Comparison of ENCODE assay signal across 8 cellular contexts in the genomic region with DNA sequence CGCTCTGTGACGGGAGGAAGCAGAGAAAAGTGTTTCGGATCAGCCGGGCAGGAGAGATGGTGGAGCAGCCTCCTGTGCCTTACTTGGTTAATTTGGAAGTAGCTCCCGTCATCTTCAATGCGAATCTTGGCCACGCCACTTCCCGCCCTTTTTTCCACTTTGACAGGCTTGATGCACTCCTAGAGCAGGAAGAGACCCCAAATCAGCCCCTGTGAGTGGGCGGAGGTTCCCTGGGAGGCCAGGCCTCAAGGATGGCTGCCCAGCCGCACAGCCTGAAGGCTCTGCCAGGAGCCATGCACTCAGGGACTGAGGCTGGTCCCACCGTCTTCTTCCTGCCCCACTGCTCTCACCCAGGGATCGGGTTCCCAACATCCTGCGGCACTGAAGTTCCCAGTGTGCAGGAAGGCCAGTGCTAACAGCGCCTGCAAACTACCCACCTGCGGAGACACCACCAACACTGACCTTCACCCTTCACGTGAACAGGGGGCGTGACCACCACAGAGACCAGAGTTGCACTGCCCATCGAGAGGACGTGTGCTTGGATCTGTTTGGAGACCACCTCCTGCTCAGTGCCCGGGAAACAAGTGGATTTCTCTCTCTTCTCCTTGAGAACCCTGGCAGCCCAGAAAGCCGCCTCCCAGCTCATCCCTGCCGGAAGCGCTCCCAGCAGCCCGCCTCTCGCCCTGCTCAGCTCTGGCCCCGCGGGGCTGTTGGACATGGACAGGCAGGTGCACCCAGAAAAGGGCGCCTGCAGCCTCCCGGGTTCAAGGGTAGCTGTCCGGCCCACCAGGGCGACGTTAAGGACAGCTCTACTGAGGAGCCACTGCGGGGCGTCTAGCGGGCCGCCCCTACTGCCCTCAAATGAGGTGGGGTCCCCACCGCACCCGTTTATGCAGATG. TPM values are rescaled to one million over a fixed set of nuclear protein-coding genes. Genes with fewer than 3 reads are reported as not detected.
DNase-seq lines count a peak whose midpoint lies in the region; ATAC-seq, FAIRE-seq and TF ChIP-seq lines count a peak whose summit lies in the region.

No MANE protein-coding gene starts in this region.

- H3K4me3 ChIP-seq in astrocyte of the cerebellum (ENCODE audit: low read depth, low read length) (peak overlapping the region; percentile 91), HepG2 (replicated peaks in 1 of 3; ENCODE audit: insufficient read depth in 1 of 3, low read depth in 2 of 3, low read length in 3 of 3) (peak overlapping the region; percentile 94 to 97 (median 95)), tibial artery (peak overlapping the region; percentile 71 to 88)

- no peaks in the 10 kb centered on the region for H3K27me3 Mint-ChIP-seq in activated CD4-positive, alpha-beta T cell treated with anti-CD3 and anti-CD28 coated beads, Interleukin-2, amount 10 ng/mL, durations not matched to agents 7 days and 5 days

- CTCF ChIA-PET in activated CD4-positive, alpha-beta T cell treated with anti-CD3 and anti-CD28 coated beads, Interleukin-2, amount 10 ng/mL, durations not matched to agents 7 days and 5 days (lab: Charles Lee), result interaction anchor here (0.5 to 3.0 kb wide), 12 partner anchors 9 to 403 kb away, joined by 3 to 14 read pairs (median 5); partner anchors contain the start of genes ANTKMT, CCDC78 and WDR24
- CTCF ChIA-PET in HepG2 (lab: Yijun Ruan, JAX; ENCODE audit: low intra/inter-chr PET ratio, low total read pairs), result no interaction called here

- no peaks in the 10 kb centered on the region for H3K27me3 ChIP-seq in HepG2 (ENCODE audit: control insufficient read depth in 1 of 2, insufficient read depth in 2 of 2, low read length in 2 of 2)
- peaks cover 0 to 22% of the 10 kb centered on the region in 2 donors for H3K27me3 ChIP-seq in tibial artery

- BruUV-seq in HepG2 (replicated peaks; lab: Mats Ljungman, UMichigan), result no TSS peak

- peak in 1 of 2 experiments; percentile 80; a peak in 2 of 4 replicates for TF ChIP-seq POLR2A in HepG2 (IDR thresholded peaks at IDR 0.05; ENCODE audit: insufficient read depth in 1 of 2, low read depth in 2 of 2, low read length in 2 of 2)

- intact Hi-C loops in HepG2 (cut with micrococcal nuclease; ENCODE audit: unreplicated experiment) (no loop called here), tibial artery (cut with DNase I; ENCODE audit: low total_unique reads) (loop anchor here (2.0 to 10.0 kb wide), 2 partner anchors 25 to 1485 kb away; partner anchors contain the start of genes E4F1 and METRN)

- peak overlapping the region; percentile 76 for H3K4me2 ChIP-seq in HepG2 (ENCODE audit: low read depth, low read length)

- POLR2A ChIA-PET in activated CD4-positive, alpha-beta T cell treated with anti-CD3 and anti-CD28 coated beads, Interleukin-2, amount 10 ng/mL, durations not matched to agents 7 days and 5 days (lab: Charles Lee), result no interaction called here
- POLR2A ChIA-PET in HepG2 (lab: Yijun Ruan, JAX), result interaction anchor here (0.9 to 3.3 kb wide), 7 partner anchors 10 to 48 kb away, joined by 3 to 22 read pairs (median 7); partner anchors contain the start of genes ANTKMT, CHTF18, METRN and MSLN

- ATAC-seq in HepG2, result peak; percentile 71

- no peak for DNase-seq in activated CD4-positive, alpha-beta T cell treated with anti-CD3 and anti-CD28 coated beads, Interleukin-2, amount 10 ng/mL, durations not matched to agents 7 days and 5 days
- DNase-seq in activated CD4-positive, alpha-beta T cell treated with anti-CD3 and anti-CD28 coated beads, Interleukin-2, amount 50 U/mL, for 4 hours, result no peak
- no peak for DNase-seq in astrocyte of the cerebellum (ENCODE audit: low read depth)
- peak; percentile 61 for DNase-seq in HepG2 (ENCODE audit: low spot score)
- DNase-seq in tibial artery, result no peak
- no peak for DNase-seq in NCI-H1092 treated with DMSO at 0.1 percent for 48 hours (lab: John Stamatoyannopoulos, UW)
- DNase-seq in activated CD8-positive, alpha-beta memory T cell treated with anti-CD3 and anti-CD28 coated beads for 24 hours, result no peak
- no peak for DNase-seq in iPS-NIHi11 (ENCODE audit: low spot score)

- H3K36me3 ChIP-seq in HepG2 (replicated peaks in 1 of 2; ENCODE audit: control insufficient read depth in 1 of 2, insufficient read depth in 2 of 2, low read length in 2 of 2) (peaks cover 0 to 17% of the 10 kb centered on the region in 2 experiments; a peak in 2 of 5 replicates), tibial artery (peaks cover 19 to 43% (median 31%) of the 10 kb centered on the region in 3 donors)

- no peaks in the 10 kb centered on the region for H3K79me2 ChIP-seq in HepG2 (ENCODE audit: insufficient read depth, low read length)

- H3K27ac Mint-ChIP-seq in activated CD4-positive, alpha-beta T cell treated with anti-CD3 and anti-CD28 coated beads, Interleukin-2, amount 10 ng/mL, durations not matched to agents 7 days and 5 days, result peak overlapping the region; percentile 62

- peak overlapping the region; percentile 86 for H3K9ac ChIP-seq in HepG2 (ENCODE audit: insufficient read depth, low read depth, low read length)

- peaks cover 18% of the 10 kb centered on the region for H3K4me1 ChIP-seq in HepG2 (ENCODE audit: insufficient read depth, low read length)
- H3K4me1 ChIP-seq in tibial artery, result peaks cover 4 to 16% (median 16%) of the 10 kb centered on the region in 4 donors

- H3K27ac ChIP-seq in HepG2 (ENCODE audit: extremely low read length, insufficient read depth, low read length), result peak overlapping the region; percentile 59
- H3K27ac ChIP-seq in tibial artery, result peak overlapping the region; percentile 65 to 69

- H3K9me3 ChIP-seq in HepG2 (ENCODE audit: low read length) (no peaks in the 10 kb centered on the region), tibial artery (no peaks in the 10 kb centered on the region)

- FAIRE-seq in HepG2 (lab: Jason Lieb, UNC), result peak; percentile 91

- no peak for TF ChIP-seq RAD21 in HepG2 (CRISPR knock-in tag; IDR thresholded peaks at IDR 0.05)

- no peaks in the 10 kb centered on the region for H4K20me1 ChIP-seq in HepG2 (ENCODE audit: insufficient read depth, low read length)

- peak overlapping the region; percentile 79 for H3K4me3 Mint-ChIP-seq in activated CD4-positive, alpha-beta T cell treated with anti-CD3 and anti-CD28 coated beads, Interleukin-2, amount 10 ng/mL, durations not matched to agents 7 days and 5 days

- WGBS in HepG2 (ENCODE audit: low lambda C conversion rate), result 71% methylated on average over 12 of the region's 38 CpGs

- no peak overlapping the region for H2AFZ ChIP-seq in HepG2 (ENCODE audit: low read length)

- in situ Hi-C loops in astrocyte of the cerebellum (cut with HindIII; ENCODE audit: low sequenced_read_pairs), result no loop called here
- in situ Hi-C loops in HepG2 (cut with HindIII; ENCODE audit: extremely low pct_ligation_motif_present, low pct_unique_long_range_greater_than_20kb), result loop anchor here (5.0 kb wide), 1 partner anchor 47 kb away; the partner anchor contains the start of genes CHTF18 and RPUSD1

- H3K9me3 Mint-ChIP-seq in activated CD4-positive, alpha-beta T cell treated with anti-CD3 and anti-CD28 coated beads, Interleukin-2, amount 10 ng/mL, durations not matched to agents 7 days and 5 days, result no peaks in the 10 kb centered on the region

- TF ChIP-seq CTCF in astrocyte of the cerebellum (IDR thresholded peaks at IDR 0.05; ENCODE audit: low read depth, low read length, missing control alignments) (no peak), HepG2 (CRISPR knock-in tag; IDR thresholded peaks at IDR 0.05) (no peak), tibial artery (IDR thresholded peaks at IDR 0.05) (no peak)

- TF ChIP-seq EP300 in HepG2 (IDR thresholded peaks at IDR 0.05; ENCODE audit: low read depth in 2 of 2, low read length in 2 of 2) (no peak), HepG2 (CRISPR knock-in tag; IDR thresholded peaks at IDR 0.05; ENCODE audit: borderline replicate concordance) (no peak)

- peaks cover 31% of the 10 kb centered on the region for H3K4me1 Mint-ChIP-seq in activated CD4-positive, alpha-beta T cell treated with anti-CD3 and anti-CD28 coated beads, Interleukin-2, amount 10 ng/mL, durations not matched to agents 7 days and 5 days

- H3K36me3 Mint-ChIP-seq in activated CD4-positive, alpha-beta T cell treated with anti-CD3 and anti-CD28 coated beads, Interleukin-2, amount 10 ng/mL, durations not matched to agents 7 days and 5 days (ENCODE audit: low read depth), result peaks cover 14% of the 10 kb centered on the region

RNA-seq across cellular contexts. Expression of gene CIAO3, which starts 1.0 kb away (rescaled TPM):
- 10 to 100 TPM; 39.5 to 39.9 TPM for total RNA-seq in activated CD4-positive, alpha-beta T cell treated with anti-CD3 and anti-CD28 coated beads, Interleukin-2, amount 10 ng/mL, durations not matched to agents 7 days and 5 days
- 16.9 and 21.7 TPM in 2 replicates for total RNA-seq in HepG2 (2016; rRNA removed; fragmentation: Illumina TruSeq; extraction: Trizol)
- 7.0 and 7.4 TPM in 2 replicates for total RNA-seq in HepG2 (2016; cell fraction: cytosol; rRNA removed; fragmentation: Illumina TruSeq; extraction: Trizol; ENCODE audit: low read depth)
- total RNA-seq in HepG2 (2016; cell fraction: insoluble cytoplasmic fraction; rRNA removed; fragmentation: Illumina TruSeq; extraction: Trizol), result 15.6 and 20.7 TPM in 2 replicates
- total RNA-seq in HepG2 (2016; cell fraction: membrane; rRNA removed; fragmentation: Illumina TruSeq; extraction: Trizol), result 5.7 and 7.5 TPM in 2 replicates
- total RNA-seq in HepG2 (2016; cell fraction: nucleus; rRNA removed; fragmentation: Illumina TruSeq; extraction: Trizol), result 14.7 and 17.4 TPM in 2 replicates
- 25.0 and 25.2 TPM in 2 replicates for polyA plus RNA-seq in HepG2 (2011; rRNA removed)
- polyA plus RNA-seq in HepG2 (2011; cell fraction: cytosol; rRNA removed), result 10.2 and 14.3 TPM in 2 replicates
- 96.0 and 123 TPM in 2 replicates for polyA plus RNA-seq in HepG2 (2011; cell fraction: nucleus; rRNA removed)
- 12.1 and 17.0 TPM in 2 replicates for polyA plus RNA-seq in HepG2 (2012)
- polyA plus RNA-seq in HepG2 (2016; cell fraction: cytosol; fragmentation: Illumina TruSeq; extraction: Trizol; ENCODE audit: low read depth), result 1.3 and 1.4 TPM in 2 replicates
- polyA plus RNA-seq in HepG2 (2016; cell fraction: insoluble cytoplasmic fraction; fragmentation: Illumina TruSeq; extraction: Trizol; ENCODE audit: low read depth), result 14.0 TPM in 2 replicates
- 3.2 and 3.5 TPM in 2 replicates for polyA plus RNA-seq in HepG2 (2016; cell fraction: membrane; fragmentation: Illumina TruSeq; extraction: Trizol; ENCODE audit: low read depth)
- 31.2 and 33.5 TPM in 2 replicates for polyA plus RNA-seq in HepG2 (2016; cell fraction: nucleus; fragmentation: Illumina TruSeq; extraction: Trizol; ENCODE audit: insufficient read depth, low read depth)
- 29.7 and 30.3 TPM in 2 replicates for polyA minus RNA-seq in HepG2 (2011; rRNA and poly(A)+ RNA removed; ENCODE audit: low replicate concordance)
- polyA minus RNA-seq in HepG2 (2011; cell fraction: cytosol; rRNA and poly(A)+ RNA removed), result 6.2 and 6.9 TPM in 2 replicates
- polyA minus RNA-seq in HepG2 (2011; cell fraction: nucleus; rRNA and poly(A)+ RNA removed), result 44.2 and 47.5 TPM in 2 replicates

RNA-seq across cellular contexts. Expression of gene HAGHL, which starts 12.9 kb away (rescaled TPM):
- 1 to 10 TPM; 5.0 to 5.7 TPM for total RNA-seq in activated CD4-positive, alpha-beta T cell treated with anti-CD3 and anti-CD28 coated beads, Interleukin-2, amount 10 ng/mL, durations not matched to agents 7 days and 5 days
- 3.4 and 4.7 TPM in 2 replicates for total RNA-seq in HepG2 (2016; rRNA removed; fragmentation: Illumina TruSeq; extraction: Trizol)
- 2.0 and 3.1 TPM in 2 replicates for total RNA-seq in HepG2 (2016; cell fraction: cytosol; rRNA removed; fragmentation: Illumina TruSeq; extraction: Trizol; ENCODE audit: low read depth)
- total RNA-seq in HepG2 (2016; cell fraction: insoluble cytoplasmic fraction; rRNA removed; fragmentation: Illumina TruSeq; extraction: Trizol), result 3.0 and 4.0 TPM in 2 replicates
- 2.4 and 3.1 TPM in 2 replicates for total RNA-seq in HepG2 (2016; cell fraction: membrane; rRNA removed; fragmentation: Illumina TruSeq; extraction: Trizol)
- 2.0 and 3.3 TPM in 2 replicates for total RNA-seq in HepG2 (2016; cell fraction: nucleus; rRNA removed; fragmentation: Illumina TruSeq; extraction: Trizol)
- polyA plus RNA-seq in HepG2 (2011; rRNA removed), result 8.4 and 12.7 TPM in 2 replicates
- 5.6 and 13.2 TPM in 2 replicates for polyA plus RNA-seq in HepG2 (2011; cell fraction: cytosol; rRNA removed)
- 160 and 166 TPM in 2 replicates for polyA plus RNA-seq in HepG2 (2011; cell fraction: nucleus; rRNA removed)
- 2.9 and 5.9 TPM in 2 replicates for polyA plus RNA-seq in HepG2 (2012)
- polyA plus RNA-seq in HepG2 (2016; cell fraction: cytosol; fragmentation: Illumina TruSeq; extraction: Trizol; ENCODE audit: low read depth), result 1.6 and 3.1 TPM in 2 replicates
- polyA plus RNA-seq in HepG2 (2016; cell fraction: insoluble cytoplasmic fraction; fragmentation: Illumina TruSeq; extraction: Trizol; ENCODE audit: low read depth), result 3.2 and 3.5 TPM in 2 replicates
- polyA plus RNA-seq in HepG2 (2016; cell fraction: membrane; fragmentation: Illumina TruSeq; extraction: Trizol; ENCODE audit: low read depth), result 1.8 and 2.5 TPM in 2 replicates
- 9.9 and 13.3 TPM in 2 replicates for polyA plus RNA-seq in HepG2 (2016; cell fraction: nucleus; fragmentation: Illumina TruSeq; extraction: Trizol; ENCODE audit: insufficient read depth, low read depth)
- polyA minus RNA-seq in HepG2 (2011; rRNA and poly(A)+ RNA removed; ENCODE audit: low replicate concordance), result 6.6 and 10.5 TPM in 2 replicates
- 3.3 and 4.7 TPM in 2 replicates for polyA minus RNA-seq in HepG2 (2011; cell fraction: cytosol; rRNA and poly(A)+ RNA removed)
- polyA minus RNA-seq in HepG2 (2011; cell fraction: nucleus; rRNA and poly(A)+ RNA removed), result 3.4 and 7.1 TPM in 2 replicates

RNA-seq across cellular contexts. Expression of gene CCDC78, which starts 13.6 kb away (rescaled TPM):
- 1 to 10 TPM; 1.6 to 2.3 TPM for total RNA-seq in activated CD4-positive, alpha-beta T cell treated with anti-CD3 and anti-CD28 coated beads, Interleukin-2, amount 10 ng/mL, durations not matched to agents 7 days and 5 days
- 0.53 TPM in 1 of 2 replicates, not detected in the other for total RNA-seq in HepG2 (2016; rRNA removed; fragmentation: Illumina TruSeq; extraction: Trizol)
- total RNA-seq in HepG2 (2016; cell fraction: cytosol; rRNA removed; fragmentation: Illumina TruSeq; extraction: Trizol; ENCODE audit: low read depth), result 0.09 and 0.40 TPM in 2 replicates
- total RNA-seq in HepG2 (2016; cell fraction: insoluble cytoplasmic fraction; rRNA removed; fragmentation: Illumina TruSeq; extraction: Trizol), result 0.48 TPM in 1 of 2 replicates, not detected in the other
- total RNA-seq in HepG2 (2016; cell fraction: membrane; rRNA removed; fragmentation: Illumina TruSeq; extraction: Trizol), result 0.28 TPM in 2 replicates
- total RNA-seq in HepG2 (2016; cell fraction: nucleus; rRNA removed; fragmentation: Illumina TruSeq; extraction: Trizol), result 0.34 and 1.4 TPM in 2 replicates
- 1.5 and 1.7 TPM in 2 replicates for polyA plus RNA-seq in HepG2 (2011; rRNA removed)
- 0.26 and 0.44 TPM in 2 replicates for polyA plus RNA-seq in HepG2 (2011; cell fraction: cytosol; rRNA removed)
- polyA plus RNA-seq in HepG2 (2011; cell fraction: nucleus; rRNA removed), result 17.5 and 23.8 TPM in 2 replicates
- polyA plus RNA-seq in HepG2 (2012), result 1.0 and 2.1 TPM in 2 replicates
- 0.11 and 0.18 TPM in 2 replicates for polyA plus RNA-seq in HepG2 (2016; cell fraction: cytosol; fragmentation: Illumina TruSeq; extraction: Trizol; ENCODE audit: low read depth)
- 0.24 and 0.57 TPM in 2 replicates for polyA plus RNA-seq in HepG2 (2016; cell fraction: insoluble cytoplasmic fraction; fragmentation: Illumina TruSeq; extraction: Trizol; ENCODE audit: low read depth)
- not detected in 2 replicates for polyA plus RNA-seq in HepG2 (2016; cell fraction: membrane; fragmentation: Illumina TruSeq; extraction: Trizol; ENCODE audit: low read depth)
- 2.7 and 3.2 TPM in 2 replicates for polyA plus RNA-seq in HepG2 (2016; cell fraction: nucleus; fragmentation: Illumina TruSeq; extraction: Trizol; ENCODE audit: insufficient read depth, low read depth)
- 0.38 and 3.8 TPM in 2 replicates for polyA minus RNA-seq in HepG2 (2011; rRNA and poly(A)+ RNA removed; ENCODE audit: low replicate concordance)
- not detected in 2 replicates for polyA minus RNA-seq in HepG2 (2011; cell fraction: cytosol; rRNA and poly(A)+ RNA removed)
- polyA minus RNA-seq in HepG2 (2011; cell fraction: nucleus; rRNA and poly(A)+ RNA removed), result 0.90 and 1.6 TPM in 2 replicates

RNA-seq across cellular contexts. Expression of gene ANTKMT, which starts 18.9 kb away (rescaled TPM):
- 1 to 10 TPM; 5.5 to 8.7 TPM for total RNA-seq in activated CD4-positive, alpha-beta T cell treated with anti-CD3 and anti-CD28 coated beads, Interleukin-2, amount 10 ng/mL, durations not matched to agents 7 days and 5 days
- 17.8 and 47.8 TPM in 2 replicates for total RNA-seq in HepG2 (2016; rRNA removed; fragmentation: Illumina TruSeq; extraction: Trizol)
- 23.3 and 24.5 TPM in 2 replicates for total RNA-seq in HepG2 (2016; cell fraction: cytosol; rRNA removed; fragmentation: Illumina TruSeq; extraction: Trizol; ENCODE audit: low read depth)
- 20.4 and 46.4 TPM in 2 replicates for total RNA-seq in HepG2 (2016; cell fraction: insoluble cytoplasmic fraction; rRNA removed; fragmentation: Illumina TruSeq; extraction: Trizol)
- 26.6 and 30.6 TPM in 2 replicates for total RNA-seq in HepG2 (2016; cell fraction: membrane; rRNA removed; fragmentation: Illumina TruSeq; extraction: Trizol)
- total RNA-seq in HepG2 (2016; cell fraction: nucleus; rRNA removed; fragmentation: Illumina TruSeq; extraction: Trizol), result 18.5 and 25.5 TPM in 2 replicates
- 7.5 and 11.8 TPM in 2 replicates for polyA plus RNA-seq in HepG2 (2011; rRNA removed)
- 10.6 and 19.3 TPM in 2 replicates for polyA plus RNA-seq in HepG2 (2011; cell fraction: cytosol; rRNA removed)
- 47.2 and 48.7 TPM in 2 replicates for polyA plus RNA-seq in HepG2 (2011; cell fraction: nucleus; rRNA removed)
- 4.2 and 8.6 TPM in 2 replicates for polyA plus RNA-seq in HepG2 (2012)
- polyA plus RNA-seq in HepG2 (2016; cell fraction: cytosol; fragmentation: Illumina TruSeq; extraction: Trizol; ENCODE audit: low read depth), result 14.5 and 19.6 TPM in 2 replicates
- polyA plus RNA-seq in HepG2 (2016; cell fraction: insoluble cytoplasmic fraction; fragmentation: Illumina TruSeq; extraction: Trizol; ENCODE audit: low read depth), result 10.3 and 11.6 TPM in 2 replicates
- polyA plus RNA-seq in HepG2 (2016; cell fraction: membrane; fragmentation: Illumina TruSeq; extraction: Trizol; ENCODE audit: low read depth), result 16.4 and 20.3 TPM in 2 replicates
- 33.8 and 45.5 TPM in 2 replicates for polyA plus RNA-seq in HepG2 (2016; cell fraction: nucleus; fragmentation: Illumina TruSeq; extraction: Trizol; ENCODE audit: insufficient read depth, low read depth)
- 2.4 and 4.6 TPM in 2 replicates for polyA minus RNA-seq in HepG2 (2011; rRNA and poly(A)+ RNA removed; ENCODE audit: low replicate concordance)
- 5.2 and 9.3 TPM in 2 replicates for polyA minus RNA-seq in HepG2 (2011; cell fraction: cytosol; rRNA and poly(A)+ RNA removed)
- polyA minus RNA-seq in HepG2 (2011; cell fraction: nucleus; rRNA and poly(A)+ RNA removed), result 9.1 and 10.3 TPM in 2 replicates

RNA-seq across cellular contexts. Expression of gene MSLN, which starts 20.7 kb away (rescaled TPM):
- total RNA-seq in activated CD4-positive, alpha-beta T cell treated with anti-CD3 and anti-CD28 coated beads, Interleukin-2, amount 10 ng/mL, durations not matched to agents 7 days and 5 days, result not detected
- 0.72 and 2.0 TPM in 2 replicates for total RNA-seq in HepG2 (2016; rRNA removed; fragmentation: Illumina TruSeq; extraction: Trizol)
- 0.30 TPM in 1 of 2 replicates, not detected in the other for total RNA-seq in HepG2 (2016; cell fraction: cytosol; rRNA removed; fragmentation: Illumina TruSeq; extraction: Trizol; ENCODE audit: low read depth)
- total RNA-seq in HepG2 (2016; cell fraction: insoluble cytoplasmic fraction; rRNA removed; fragmentation: Illumina TruSeq; extraction: Trizol), result 1.2 and 2.1 TPM in 2 replicates
- total RNA-seq in HepG2 (2016; cell fraction: membrane; rRNA removed; fragmentation: Illumina TruSeq; extraction: Trizol), result 0.31 and 0.38 TPM in 2 replicates
- total RNA-seq in HepG2 (2016; cell fraction: nucleus; rRNA removed; fragmentation: Illumina TruSeq; extraction: Trizol), result 1.1 and 2.5 TPM in 2 replicates
- 2.3 and 3.0 TPM in 2 replicates for polyA plus RNA-seq in HepG2 (2011; rRNA removed)
- 1.1 and 1.5 TPM in 2 replicates for polyA plus RNA-seq in HepG2 (2011; cell fraction: cytosol; rRNA removed)
- polyA plus RNA-seq in HepG2 (2011; cell fraction: nucleus; rRNA removed), result 3.7 and 5.0 TPM in 2 replicates
- 3.0 and 3.9 TPM in 2 replicates for polyA plus RNA-seq in HepG2 (2012)
- polyA plus RNA-seq in HepG2 (2016; cell fraction: cytosol; fragmentation: Illumina TruSeq; extraction: Trizol; ENCODE audit: low read depth), result 0.34 and 0.49 TPM in 2 replicates
- 0.61 and 0.67 TPM in 2 replicates for polyA plus RNA-seq in HepG2 (2016; cell fraction: insoluble cytoplasmic fraction; fragmentation: Illumina TruSeq; extraction: Trizol; ENCODE audit: low read depth)
- polyA plus RNA-seq in HepG2 (2016; cell fraction: membrane; fragmentation: Illumina TruSeq; extraction: Trizol; ENCODE audit: low read depth), result 0.44 and 0.46 TPM in 2 replicates
- 3.3 and 3.5 TPM in 2 replicates for polyA plus RNA-seq in HepG2 (2016; cell fraction: nucleus; fragmentation: Illumina TruSeq; extraction: Trizol; ENCODE audit: insufficient read depth, low read depth)
- polyA minus RNA-seq in HepG2 (2011; rRNA and poly(A)+ RNA removed; ENCODE audit: low replicate concordance), result 1.2 and 15.6 TPM in 2 replicates
- polyA minus RNA-seq in HepG2 (2011; cell fraction: cytosol; rRNA and poly(A)+ RNA removed), result 0.79 and 1.8 TPM in 2 replicates
- polyA minus RNA-seq in HepG2 (2011; cell fraction: nucleus; rRNA and poly(A)+ RNA removed), result 0.87 and 1.0 TPM in 2 replicates
